In genomic region chr14:105203057-105203494, GRCh38 we compare ENCODE assay signal across 8 cellular contexts. TPM values are rescaled to one million over a fixed set of nuclear protein-coding genes. Genes with fewer than 3 reads are reported as not detected.
DNase-seq lines count a peak whose midpoint lies in the region; ATAC-seq and TF ChIP-seq lines count a peak whose summit lies in the region.

No MANE protein-coding gene starts in this region.

- no peak overlapping the region for H3K4me2 ChIP-seq in GM23248 (ENCODE audit: unreplicated experiment)
- H3K4me2 ChIP-seq in PC-3 (ENCODE audit: low read length) = peak overlapping the region; percentile 68

- WGBS in GM23248 (ENCODE audit: low coverage in 1 of 2, low lambda C conversion rate in 2 of 2, missing lambda C conversion rate in 2 of 2), 2 experiments = 3 to 5% methylated on average over 18 of the region's 18 CpGs

- CTCF ChIA-PET in PC-3 (lab: Charles Lee) = interaction anchor here (0.7 to 2.4 kb wide), 3 partner anchors 9 to 149 kb away, joined by 3 to 14 read pairs (median 4); partner anchors contain the start of gene BTBD6

- no peak overlapping the region for H3K4me3 ChIP-seq in AG10803 (ENCODE audit: low read length)
- H3K4me3 ChIP-seq in GM23248 = no peak overlapping the region
- H3K4me3 ChIP-seq in PC-3 (ENCODE audit: low read length) = no peak overlapping the region
- H3K4me3 ChIP-seq in uterus = no peak overlapping the region

- no peak for TF ChIP-seq POLR2A in uterus (IDR thresholded peaks at IDR 0.05)

- H3K36me3 ChIP-seq in GM23248 (ENCODE audit: low read depth) (no peaks in the 10 kb centered on the region), PC-3 (ENCODE audit: low read depth, low read length) (no peaks in the 10 kb centered on the region), uterus (no peaks in the 10 kb centered on the region)

- no peak overlapping the region for H3K9ac ChIP-seq in GM23248
- no peak overlapping the region for H3K9ac ChIP-seq in PC-3 (ENCODE audit: low read length)

- no peak overlapping the region for H3K27ac Mint-ChIP-seq in activated T-helper 2 cell treated with anti-CD3 and anti-CD28 coated beads, Interferon-gamma antibody, Interleukin-2, Interleukin-4, amounts not matched to agents 10 μg/mL and 5 μg/mL and 100 μg/mL, durations not matched to agents 14 hours and 24 hours and 36 hours

- POLR2A ChIA-PET in PC-3 (lab: Charles Lee; ENCODE audit: unreplicated experiment) = interaction anchor here (0.6 kb wide), 1 partner anchor 13 kb away, joined by 4 read pairs; no protein-coding TSS in a partner anchor

- no peaks in the 10 kb centered on the region for H4K20me1 ChIP-seq in GM23248 (ENCODE audit: insufficient read depth)
- no peaks in the 10 kb centered on the region for H4K20me1 ChIP-seq in PC-3 (ENCODE audit: low read length)

- no peaks in the 10 kb centered on the region for H3K9me3 ChIP-seq in GM23248 (ENCODE audit: low read depth)
- no peaks in the 10 kb centered on the region for H3K9me3 ChIP-seq in PC-3 (ENCODE audit: low read length)
- H3K9me3 ChIP-seq in uterus = no peaks in the 10 kb centered on the region

- H3K79me2 ChIP-seq in GM23248 (ENCODE audit: insufficient read depth) (no peaks in the 10 kb centered on the region), PC-3 (ENCODE audit: low read length) (no peaks in the 10 kb centered on the region)

- H3K27ac ChIP-seq in GM23248 = no peak overlapping the region
- H3K27ac ChIP-seq in PC-3 (ENCODE audit: low read length) = no peak overlapping the region
- no peak overlapping the region for H3K27ac ChIP-seq in uterus

- peaks cover 6% of the 10 kb centered on the region for H3K27me3 Mint-ChIP-seq in activated T-helper 2 cell treated with anti-CD3 and anti-CD28 coated beads, Interferon-gamma antibody, Interleukin-2, Interleukin-4, amounts not matched to agents 10 μg/mL and 5 μg/mL and 100 μg/mL, durations not matched to agents 14 hours and 24 hours and 36 hours (ENCODE audit: low read depth)

- no peaks in the 10 kb centered on the region for H3F3A ChIP-seq in GM23248 (ENCODE audit: insufficient read depth)
- H3F3A ChIP-seq in PC-3 (ENCODE audit: low read length, unreplicated experiment) = no peaks in the 10 kb centered on the region

- H3K27me3 ChIP-seq in GM23248 (replicated peaks; ENCODE audit: insufficient read depth) (no peaks in the 10 kb centered on the region), PC-3 (ENCODE audit: low read length) (no peaks in the 10 kb centered on the region), uterus (peaks cover 0 to 12% of the 10 kb centered on the region in 2 donors)

- intact Hi-C loops in PC-3 (cut with micrococcal nuclease) = loop anchor here (1.0 to 2.0 kb wide), 2 partner anchors 78 to 149 kb away; no protein-coding TSS in a partner anchor
- intact Hi-C loops in activated T-helper 2 cell treated with anti-CD3 and anti-CD28 coated beads, Interferon-gamma antibody, Interleukin-2, Interleukin-4, amounts not matched to agents 10 μg/mL and 5 μg/mL and 100 μg/mL, durations not matched to agents 14 hours and 24 hours and 36 hours (cut with micrococcal nuclease) = loop anchor here (1.0 kb wide), 1 partner anchor 149 kb away; no protein-coding TSS in a partner anchor
- intact Hi-C loops in uterus (cut with DNase I; ENCODE audit: low total_unique reads) = loop anchor here (5.0 kb wide), 1 partner anchor 149 kb away; no protein-coding TSS in a partner anchor

- H3K36me3 Mint-ChIP-seq in activated T-helper 2 cell treated with anti-CD3 and anti-CD28 coated beads, Interferon-gamma antibody, Interleukin-2, Interleukin-4, amounts not matched to agents 10 μg/mL and 5 μg/mL and 100 μg/mL, durations not matched to agents 14 hours and 24 hours and 36 hours (ENCODE audit: low read depth) = no peaks in the 10 kb centered on the region

- no TSS peak for BruUV-seq in PC-3 (replicated peaks; lab: Mats Ljungman, UMichigan)

- H2AFZ ChIP-seq in GM23248 (no peak overlapping the region), PC-3 (ENCODE audit: low read length) (no peak overlapping the region)

- DNase-seq in AG10803 (ENCODE audit: low read depth) (peak; percentile 57), GM23248 (peak; percentile 84), PC-3 (peak; percentile 81), fibroblast of the conjunctiva (ENCODE audit: low read depth) (peak; percentile 22), occipital lobe (lab: John Stamatoyannopoulos, UW) (peak; percentile 37), uterus (peak; percentile 69 to 75)
- peak; percentile 49 for DNase-seq in activated T-helper 2 cell treated with anti-CD3 and anti-CD28 coated beads, Interferon-gamma antibody, Interleukin-2, Interleukin-4, amounts not matched to agents 10 μg/mL and 5 μg/mL and 100 μg/mL, durations not matched to agents 14 hours and 24 hours and 36 hours (ENCODE audit: low spot score)

- peak; percentile 60 for ATAC-seq in PC-3
- no peak for ATAC-seq in GM21786 (IDR thresholded peaks at IDR 0.05; ENCODE audit: unreplicated experiment)

- H3K4me1 Mint-ChIP-seq in activated T-helper 2 cell treated with anti-CD3 and anti-CD28 coated beads, Interferon-gamma antibody, Interleukin-2, Interleukin-4, amounts not matched to agents 10 μg/mL and 5 μg/mL and 100 μg/mL, durations not matched to agents 14 hours and 24 hours and 36 hours (ENCODE audit: low read depth) = peaks cover 6% of the 10 kb centered on the region

- no peaks in the 10 kb centered on the region for H3K9me3 Mint-ChIP-seq in activated T-helper 2 cell treated with anti-CD3 and anti-CD28 coated beads, Interferon-gamma antibody, Interleukin-2, Interleukin-4, amounts not matched to agents 10 μg/mL and 5 μg/mL and 100 μg/mL, durations not matched to agents 14 hours and 24 hours and 36 hours

- no peaks in the 10 kb centered on the region for H3K4me1 ChIP-seq in GM23248 (ENCODE audit: insufficient read depth)
- H3K4me1 ChIP-seq in PC-3 (ENCODE audit: insufficient read depth, low read length) = peaks cover 24% of the 10 kb centered on the region
- H3K4me1 ChIP-seq in uterus = peaks cover 0 to 8% of the 10 kb centered on the region in 2 donors

- H3K4me3 Mint-ChIP-seq in activated T-helper 2 cell treated with anti-CD3 and anti-CD28 coated beads, Interferon-gamma antibody, Interleukin-2, Interleukin-4, amounts not matched to agents 10 μg/mL and 5 μg/mL and 100 μg/mL, durations not matched to agents 14 hours and 24 hours and 36 hours (ENCODE audit: low read depth) = no peak overlapping the region

- H3K9me2 ChIP-seq in GM23248 (ENCODE audit: insufficient read depth) (no peaks in the 10 kb centered on the region), PC-3 (replicated peaks; ENCODE audit: low read length) (no peaks in the 10 kb centered on the region)

- TF ChIP-seq CTCF in AG10803 (conservative IDR thresholded peaks at IDR 0.05; ENCODE audit: low read length) (peak; percentile 77), PC-3 (conservative IDR thresholded peaks at IDR 0.05; ENCODE audit: low read depth, low read length) (peak; percentile 92), uterus (IDR thresholded peaks at IDR 0.05) (peak; percentile 90 to 91 (median 90))

- in situ Hi-C loops in GM23248 (cut with MboI) = no loop called here

RNA-seq across cellular contexts. Expression of gene NUDT14, which starts 22.0 kb away (rescaled TPM):
- total RNA-seq in GM23248 (2014; rRNA removed; shearing (Covaris generic)) = 6.3 and 8.6 TPM in 2 replicates
- 10.8 and 12.4 TPM in 2 replicates for polyA plus RNA-seq in GM23248 (2016; fragmentation: Nextera tagmentation; extraction: Ambion mirVana)
- total RNA-seq in PC-3 (2014; rRNA removed) (50.8 and 82.1 TPM in 2 replicates), occipital lobe (18.2 TPM), uterus (10 to 100 TPM in 3 of 4 donors, not detected in 1; 11.0 to 22.3 (median 13.2) TPM)
- 7.7 and 10.4 TPM in 2 replicates for total RNA-seq in activated T-helper 2 cell treated with anti-CD3 and anti-CD28 coated beads, Interferon-gamma antibody, Interleukin-2, Interleukin-4, amounts not matched to agents 10 μg/mL and 5 μg/mL and 100 μg/mL, durations not matched to agents 14 hours and 24 hours and 36 hours

RNA-seq across cellular contexts. Expression of gene JAG2, which starts 34.5 kb away (rescaled TPM):
- total RNA-seq in GM23248 (2014; rRNA removed; shearing (Covaris generic)) = 0.13 and 1.5 TPM in 2 replicates
- 0.25 TPM in 1 of 2 replicates, not detected in the other for polyA plus RNA-seq in GM23248 (2016; fragmentation: Nextera tagmentation; extraction: Ambion mirVana)
- total RNA-seq in PC-3 (2014; rRNA removed) (57.1 and 59.3 TPM in 2 replicates), occipital lobe (31.7 TPM), uterus (10 to 100 TPM in 2 of 4 donors, 1 to 10 TPM in 2; 7.6 to 27.4 (median 11.9) TPM)
- 2.6 and 3.2 TPM in 2 replicates for total RNA-seq in activated T-helper 2 cell treated with anti-CD3 and anti-CD28 coated beads, Interferon-gamma antibody, Interleukin-2, Interleukin-4, amounts not matched to agents 10 μg/mL and 5 μg/mL and 100 μg/mL, durations not matched to agents 14 hours and 24 hours and 36 hours

RNA-seq across cellular contexts. Expression of gene BTBD6, which starts 45.3 kb away (rescaled TPM):
- total RNA-seq in GM23248 (2014; rRNA removed; shearing (Covaris generic)) = 74.9 and 77.5 TPM in 2 replicates
- polyA plus RNA-seq in GM23248 (2016; fragmentation: Nextera tagmentation; extraction: Ambion mirVana) = 5.3 and 5.9 TPM in 2 replicates
- total RNA-seq in PC-3 (2014; rRNA removed) = 104 and 119 TPM in 2 replicates
- total RNA-seq in activated T-helper 2 cell treated with anti-CD3 and anti-CD28 coated beads, Interferon-gamma antibody, Interleukin-2, Interleukin-4, amounts not matched to agents 10 μg/mL and 5 μg/mL and 100 μg/mL, durations not matched to agents 14 hours and 24 hours and 36 hours = 38.4 and 38.6 TPM in 2 replicates
- total RNA-seq in occipital lobe = 45.4 TPM
- total RNA-seq in uterus = 10 to 100 TPM; 12.8 to 41.9 (median 27.9) TPM

Comparison
In these comparisons a context has a peak if more than half of its experiments do, and no peak if none do; other contexts are left out.
1. DNase-seq: peak in every context shown above with its lines; median percentile 84 in GM23248; 81 in PC-3; 72 in uterus; 57 in AG10803; 49 in activated T-helper 2 cell treated with anti-CD3 and anti-CD28 coated beads, Interferon-gamma antibody, Interleukin-2, Interleukin-4, amounts not matched to agents 10 μg/mL and 5 μg/mL and 100 μg/mL, durations not matched to agents 14 hours and 24 hours and 36 hours; 37 in occipital lobe; 22 in fibroblast of the conjunctiva.